26 cellular contexts compared by ENCODE assay signal in genomic region chr13:60873116-60873515, GRCh38.
"Had no signal": no experiment of that assay in that cellular context is flagged by ENCODE, and none has a peak within 500 bp of the region (broad histone marks: within the 10 kb centered on the region; RNA-seq: fewer than 3 reads in every experiment).

No MANE protein-coding gene starts in this region.

- H3K4me3 ChIP-seq: ovary, psoas muscle, right lobe of liver, sigmoid colon, stomach, thoracic aorta, thyroid gland, tibial nerve, upper lobe of left lung, vagina had no signal

- FAIRE-seq: small intestine, urothelium cell line had no signal

- H2AFZ ChIP-seq: parathyroid adenoma had no signal

- H3K9me3 ChIP-seq: ovary, psoas muscle, right lobe of liver, sigmoid colon, thoracic aorta, thyroid gland, tibial nerve, upper lobe of left lung, vagina had no signal

- H3K27ac ChIP-seq: ovary, parathyroid adenoma, psoas muscle, right lobe of liver, sigmoid colon, stomach, thoracic aorta, thyroid gland, tibial nerve, upper lobe of left lung, vagina had no signal

- ATAC-seq: natural killer cell treated with Interleukin-12 subunit alpha and Interleukin-12 subunit beta and Interleukin-15 and Interleukin-18, amount 100 ng/mL, for 72 hours; psoas muscle; right cardiac atrium; right lobe of liver; stimulated activated effector memory CD8-positive, alpha-beta T cell treated with anti-CD3 and anti-CD28 coated beads, Interleukin-12 subunit alpha, Interleukin-12 subunit beta, amount 100 ng/mL, for 72 hours; stimulated activated naive B cell treated with anti-CD40 and anti-IgM and Interleukin-4, amounts not matched to agents 10 μg/mL and 1 μg/mL and 100 μg/mL, for 72 hours had no signal

- H3K79me2 ChIP-seq: parathyroid adenoma had no signal

- H3K36me3 ChIP-seq: ovary, right lobe of liver, sigmoid colon, stomach, thoracic aorta, thyroid gland, tibial nerve, upper lobe of left lung, vagina had no signal

- H3K4me1 ChIP-seq: parathyroid adenoma, psoas muscle, right lobe of liver, sigmoid colon, stomach, thyroid gland, tibial nerve, upper lobe of left lung, vagina had no signal

- H3K9ac ChIP-seq: parathyroid adenoma had no signal

- H3K27me3 ChIP-seq: ovary, right lobe of liver, sigmoid colon, stomach, thyroid gland, tibial nerve, upper lobe of left lung, vagina had no signal

- DNase-seq: nephron progenitor cell; occipital lobe; ovary; posterior cingulate gyrus; psoas muscle; right cardiac atrium; right lobe of liver; sigmoid colon; small intestine; stimulated activated CD4-positive, alpha-beta T cell treated with anti-CD3 and anti-CD28 coated beads, Interleukin-15, amount 100 ng/mL, for 24 hours; stimulated activated CD4-positive, alpha-beta T cell treated with anti-CD3 and anti-CD28 coated beads, Interleukin-2, amount 100 ng/mL, for 24 hours; stimulated activated CD4-positive, alpha-beta T cell treated with anti-CD3 and anti-CD28 coated beads, Interleukin-2, amount 100 ng/mL, for 48 hours; stimulated activated CD4-positive, alpha-beta T cell treated with anti-CD3 and anti-CD28 coated beads, Interleukin-4, amount 100 ng/mL, for 24 hours; stimulated activated naive B cell treated with anti-CD40 and anti-IgM and Interleukin-4, amounts not matched to agents 10 μg/mL and 1 μg/mL and 100 μg/mL, for 72 hours; stimulated activated naive CD4-positive, alpha-beta T cell treated with Interleukin-2 at 50 U/mL for 16 hours; stomach; thyroid gland; trophoblast cell; upper lobe of left lung had no signal
